Comparison of ENCODE assay signal across 31 cellular contexts in genomic region chr9:22440841-22441240, GRCh38. TPM values are rescaled to one million over a fixed set of nuclear protein-coding genes. Genes with fewer than 3 reads are reported as not detected.
DNase-seq lines count a peak whose midpoint lies in the region; ATAC-seq, FAIRE-seq and TF ChIP-seq lines count a peak whose summit lies in the region.
"Had no signal": no experiment of that assay in that cellular context is flagged by ENCODE, and none has a peak within 500 bp of the region (broad histone marks: within the 10 kb centered on the region; RNA-seq: fewer than 3 reads in every experiment).

No MANE protein-coding gene starts in this region.

- ATAC-seq in left ventricle myocardium superior (no peak), right lobe of liver (no peak), HepG2 (no peak)
- ATAC-seq: GM12878 had no signal

- TF ChIP-seq RAD21 in HepG2 (CRISPR knock-in tag; IDR thresholded peaks at IDR 0.05) = no peak

- H3K36me3 Mint-ChIP-seq in chondrocyte (ENCODE audit: low read depth) = peaks cover 1% of the 10 kb centered on the region
- H3K36me3 Mint-ChIP-seq: CD14-positive monocyte; CD4-positive, alpha-beta memory T cell; CD4-positive, CD25-positive, alpha-beta regulatory T cell; CD8-positive, alpha-beta memory T cell had no signal

- no TSS peak for BruUV-seq in HepG2 (replicated peaks; lab: Mats Ljungman, UMichigan)

- DNase-seq in left ventricle myocardium superior (peak; percentile 18), cardiac septum (ENCODE audit: low spot score) (no peak), right lobe of liver (peak in 2 of 3 donors; percentile 18 to 50), HepG2 (ENCODE audit: low spot score) (no peak), chondrocyte (ENCODE audit: low spot score) (peak; percentile 87), kidney (peak; percentile 55), colonic mucosa (no peak), posterior vena cava (ENCODE audit: low spot score) (no peak)
- DNase-seq: 8988T; ACHN; BE2C; C1 segment of cervical spinal cord; CD4-positive, alpha-beta memory T cell; CD4-positive, CD25-positive, alpha-beta regulatory T cell; COR-L47; DMS 273 treated with DMSO at 0.1 percent for 48 hours; DMS153; DMS53; DMS79; DND-41; EL; GDM1 had no signal

- 100% methylated on average over 2 of the region's 16 CpGs for WGBS in right lobe of liver (ENCODE audit: insufficient coverage, low coverage, low lambda C conversion rate, missing lambda C conversion rate)
- 51% methylated on average over 12 of the region's 16 CpGs for WGBS in HepG2 (ENCODE audit: low lambda C conversion rate)

- POLR2A ChIA-PET in HepG2 (lab: Yijun Ruan, JAX) = no interaction called here

- intact Hi-C loops in left ventricle myocardium superior (cut with micrococcal nuclease) = no loop called here
- intact Hi-C loops in cardiac septum (cut with DNase I) = no loop called here
- intact Hi-C loops in right lobe of liver (cut with DNase I) = no loop called here
- intact Hi-C loops in HepG2 (cut with micrococcal nuclease; ENCODE audit: unreplicated experiment) = no loop called here
- intact Hi-C loops in kidney (cut with DNase I) = no loop called here
- intact Hi-C loops in colonic mucosa (cut with DNase I) = no loop called here
- intact Hi-C loops in posterior vena cava (cut with DNase I) = no loop called here

- H3K36me3 ChIP-seq in right lobe of liver (no peaks in the 10 kb centered on the region), HepG2 (replicated peaks in 1 of 2; ENCODE audit: control insufficient read depth in 1 of 2, insufficient read depth in 2 of 2, low read length in 2 of 2) (no peaks in the 10 kb centered on the region), kidney (ENCODE audit: control insufficient read depth in 1 of 2, insufficient read depth in 2 of 2, low read length in 2 of 2) (no peaks in the 10 kb centered on the region), colonic mucosa (no peaks in the 10 kb centered on the region)
- H3K36me3 ChIP-seq: BE2C, BLaER1 had no signal

- TF ChIP-seq EP300 in HepG2 (IDR thresholded peaks at IDR 0.05; ENCODE audit: low read depth in 2 of 2, low read length in 2 of 2) (no peak), HepG2 (CRISPR knock-in tag; IDR thresholded peaks at IDR 0.05; ENCODE audit: borderline replicate concordance) (no peak)

- H3K27me3 Mint-ChIP-seq in chondrocyte (ENCODE audit: low read depth) = peaks cover 8% of the 10 kb centered on the region

- TF ChIP-seq CTCF in right lobe of liver (IDR thresholded peaks at IDR 0.05) = no peak
- TF ChIP-seq CTCF in HepG2 (CRISPR knock-in tag; IDR thresholded peaks at IDR 0.05) = no peak
- TF ChIP-seq CTCF in chondrocyte (IDR thresholded peaks at IDR 0.05) = no peak
- TF ChIP-seq CTCF in kidney (IDR thresholded peaks at IDR 0.05; ENCODE audit: borderline replicate concordance, extremely low read depth, insufficient read depth) = no peak
- no peak for TF ChIP-seq CTCF in colonic mucosa (IDR thresholded peaks at IDR 0.05)

- H2AFZ ChIP-seq in HepG2 (ENCODE audit: low read length) = no peak overlapping the region

- H3K4me1 Mint-ChIP-seq in chondrocyte (ENCODE audit: low read depth) = no peaks in the 10 kb centered on the region
- H3K4me1 Mint-ChIP-seq: CD14-positive monocyte; CD4-positive, CD25-positive, alpha-beta regulatory T cell; CD8-positive, alpha-beta memory T cell had no signal

- H3K9me3 ChIP-seq in right lobe of liver (no peaks in the 10 kb centered on the region), HepG2 (ENCODE audit: low read length) (no peaks in the 10 kb centered on the region), kidney (ENCODE audit: control insufficient read depth in 1 of 2, low read length in 2 of 2) (no peaks in the 10 kb centered on the region), colonic mucosa (no peaks in the 10 kb centered on the region)
- H3K9me3 ChIP-seq: BE2C, BLaER1 had no signal

- H3K27me3 ChIP-seq in right lobe of liver = no peaks in the 10 kb centered on the region
- no peaks in the 10 kb centered on the region for H3K27me3 ChIP-seq in HepG2 (ENCODE audit: control insufficient read depth in 1 of 2, insufficient read depth in 2 of 2, low read length in 2 of 2)
- no peaks in the 10 kb centered on the region for H3K27me3 ChIP-seq in colonic mucosa
- H3K27me3 ChIP-seq: BE2C, BLaER1 had no signal

- H3K4me3 ChIP-seq in right lobe of liver (no peak overlapping the region), HepG2 (replicated peaks in 1 of 3; ENCODE audit: insufficient read depth in 1 of 3, low read depth in 2 of 3, low read length in 3 of 3) (no peak overlapping the region), kidney (ENCODE audit: low read length in 2 of 2) (no peak overlapping the region), colonic mucosa (no peak overlapping the region)
- H3K4me3 ChIP-seq: BLaER1, GM12878 had no signal

- in situ Hi-C loops in HepG2 (cut with HindIII; ENCODE audit: extremely low pct_ligation_motif_present, low pct_unique_long_range_greater_than_20kb) = loop anchor here (25.0 kb wide), 1 partner anchor 629 kb away; the partner anchor contains the start of gene MTAP

- H3K27ac Mint-ChIP-seq in chondrocyte (ENCODE audit: unreplicated experiment) = no peak overlapping the region
- H3K27ac Mint-ChIP-seq: CD14-positive monocyte; CD4-positive, alpha-beta memory T cell; CD4-positive, CD25-positive, alpha-beta regulatory T cell; CD8-positive, alpha-beta memory T cell had no signal

- no peaks in the 10 kb centered on the region for H3K79me2 ChIP-seq in HepG2 (ENCODE audit: insufficient read depth, low read length)

- H3K4me3 Mint-ChIP-seq in chondrocyte (ENCODE audit: unreplicated experiment) = no peak overlapping the region
- H3K4me3 Mint-ChIP-seq: CD14-positive monocyte; CD4-positive, alpha-beta memory T cell; CD4-positive, CD25-positive, alpha-beta regulatory T cell; CD8-positive, alpha-beta memory T cell had no signal

- H3K4me1 ChIP-seq in right lobe of liver (peaks cover 0 to 14% (median 0%) of the 10 kb centered on the region in 4 donors), HepG2 (ENCODE audit: insufficient read depth, low read length) (no peaks in the 10 kb centered on the region), kidney (ENCODE audit: control insufficient read depth in 1 of 2, insufficient read depth in 1 of 2, low read depth in 1 of 2, low read length in 2 of 2) (no peaks in the 10 kb centered on the region), colonic mucosa (no peaks in the 10 kb centered on the region)
- H3K4me1 ChIP-seq: BE2C, BLaER1 had no signal

- H3K9ac ChIP-seq in HepG2 (ENCODE audit: insufficient read depth, low read depth, low read length) = no peak overlapping the region
- no peak overlapping the region for H3K9ac ChIP-seq in kidney (ENCODE audit: low read length in 2 of 2)
- no peak overlapping the region for H3K9ac ChIP-seq in colonic mucosa (ENCODE audit: low read depth in 2 of 2, low read length in 2 of 2)
- H3K9ac ChIP-seq: BLaER1 had no signal

- no peak overlapping the region for H3K4me2 ChIP-seq in HepG2 (ENCODE audit: low read depth, low read length)
- H3K4me2 ChIP-seq: BLaER1 had no signal

- TF ChIP-seq POLR2A in right lobe of liver (IDR thresholded peaks at IDR 0.05) (no peak), HepG2 (IDR thresholded peaks at IDR 0.05; ENCODE audit: insufficient read depth in 1 of 2, low read depth in 2 of 2, low read length in 2 of 2) (no peak)

- H3K27ac ChIP-seq in right lobe of liver (no peak overlapping the region), HepG2 (ENCODE audit: extremely low read length, insufficient read depth, low read length) (no peak overlapping the region), kidney (ENCODE audit: low read depth in 2 of 2, low read length in 2 of 2) (no peak overlapping the region), colonic mucosa (no peak overlapping the region)
- H3K27ac ChIP-seq: BLaER1 had no signal

- FAIRE-seq in HepG2 (lab: Jason Lieb, UNC) = no peak
- no peak for FAIRE-seq in kidney (lab: Jason Lieb, UNC)
- FAIRE-seq: A204.1, GM12878, GM12892, GM18507 had no signal

- H4K20me1 ChIP-seq in HepG2 (ENCODE audit: insufficient read depth, low read length) = no peaks in the 10 kb centered on the region
- H4K20me1 ChIP-seq: BLaER1 had no signal

- H3K9me3 Mint-ChIP-seq in chondrocyte (ENCODE audit: low read depth) = peaks cover 4% of the 10 kb centered on the region

- CTCF ChIA-PET in HepG2 (lab: Yijun Ruan, JAX; ENCODE audit: low intra/inter-chr PET ratio, low total read pairs) = no interaction called here

TF ChIP-seq in HepG2, 621 proteins besides CTCF, POLR2A, EP300 and RAD21 (continues in another document):
- TF ChIP-seq ZBTB38 (CRISPR knock-in tag; IDR thresholded peaks at IDR 0.05) (no peak), HOXA3 (CRISPR knock-in tag; IDR thresholded peaks at IDR 0.05) (no peak), YY1 (IDR thresholded peaks at IDR 0.05; ENCODE audit: insufficient read depth, insufficient replicate concordance, low read depth, low read length) (no peak)

RNA-seq across cellular contexts. Expression of gene DMRTA1, which starts 5.8 kb away (rescaled TPM):
- total RNA-seq in left ventricle myocardium superior (0.77 TPM), cardiac septum (0.38 TPM), right lobe of liver (1 to 10 TPM; 2.7 to 9.3 (median 7.7) TPM), HepG2 (2016; rRNA removed; fragmentation: Illumina TruSeq; extraction: Trizol) (0.07 and 0.13 TPM in 2 replicates), chondrocyte (5.0 to 6.7 TPM (median 5.2 TPM) in 3 replicates), kidney (2.3 TPM), colonic mucosa (1 to 10 TPM; 1.2 to 1.6 TPM), posterior vena cava (under 1 TPM; 0.09 to 0.24 TPM)
- total RNA-seq in HepG2 (2016; cell fraction: cytosol; rRNA removed; fragmentation: Illumina TruSeq; extraction: Trizol; ENCODE audit: low read depth) = under 0.01 and 0.09 TPM in 2 replicates
- 0.09 and 0.11 TPM in 2 replicates for total RNA-seq in HepG2 (2016; cell fraction: insoluble cytoplasmic fraction; rRNA removed; fragmentation: Illumina TruSeq; extraction: Trizol)
- 0.10 and 0.12 TPM in 2 replicates for total RNA-seq in HepG2 (2016; cell fraction: membrane; rRNA removed; fragmentation: Illumina TruSeq; extraction: Trizol)
- total RNA-seq in HepG2 (2016; cell fraction: nucleus; rRNA removed; fragmentation: Illumina TruSeq; extraction: Trizol) = 0.56 and 0.62 TPM in 2 replicates
- polyA plus RNA-seq in HepG2 (2011; rRNA removed) (0.05 and 0.16 TPM in 2 replicates), kidney (ENCODE audit: insufficient read depth, low read depth, low replicate concordance) (2.6 TPM)
- 0.01 and 0.04 TPM in 2 replicates for polyA plus RNA-seq in HepG2 (2011; cell fraction: cytosol; rRNA removed)
- 0.11 and 0.24 TPM in 2 replicates for polyA plus RNA-seq in HepG2 (2011; cell fraction: nucleus; rRNA removed)
- not detected in 2 replicates for polyA plus RNA-seq in HepG2 (2012)
- not detected in 2 replicates for polyA plus RNA-seq in HepG2 (2016; cell fraction: cytosol; fragmentation: Illumina TruSeq; extraction: Trizol; ENCODE audit: low read depth)
- 0.03 and 0.07 TPM in 2 replicates for polyA plus RNA-seq in HepG2 (2016; cell fraction: insoluble cytoplasmic fraction; fragmentation: Illumina TruSeq; extraction: Trizol; ENCODE audit: low read depth)
- polyA plus RNA-seq in HepG2 (2016; cell fraction: membrane; fragmentation: Illumina TruSeq; extraction: Trizol; ENCODE audit: low read depth) = 0.03 and 0.09 TPM in 2 replicates
- polyA plus RNA-seq in HepG2 (2016; cell fraction: nucleus; fragmentation: Illumina TruSeq; extraction: Trizol; ENCODE audit: insufficient read depth, low read depth) = 0.08 and 0.11 TPM in 2 replicates
- polyA minus RNA-seq in HepG2 (2011; rRNA and poly(A)+ RNA removed; ENCODE audit: low replicate concordance) = 0.20 and 0.44 TPM in 2 replicates
- 0.10 TPM in 1 of 2 replicates, not detected in the other for polyA minus RNA-seq in HepG2 (2011; cell fraction: cytosol; rRNA and poly(A)+ RNA removed)
- polyA minus RNA-seq in HepG2 (2011; cell fraction: nucleus; rRNA and poly(A)+ RNA removed) = 4.8 and 5.3 TPM in 2 replicates
- total RNA-seq: CD4-positive, alpha-beta memory T cell; CD4-positive, CD25-positive, alpha-beta regulatory T cell; CD8-positive, alpha-beta memory T cell; Daoy; G401; GM12878 had no signal
- polyA plus RNA-seq: CD14-positive monocyte; CD4-positive, CD25-positive, alpha-beta regulatory T cell; CD8-positive, alpha-beta memory T cell; GM12878 had no signal

Comparison
In these comparisons a context has a peak if more than half of its experiments do, and no peak if none do; other contexts are left out.
1. DNase-seq: peak in left ventricle myocardium superior (single experiment), right lobe of liver (2 of 3), chondrocyte (single experiment) and kidney (single experiment); none in cardiac septum (single experiment), HepG2 (single experiment), colonic mucosa (single experiment) and posterior vena cava (single experiment).